ENCODE assay signal across 1 cellular context in the genomic region with DNA sequence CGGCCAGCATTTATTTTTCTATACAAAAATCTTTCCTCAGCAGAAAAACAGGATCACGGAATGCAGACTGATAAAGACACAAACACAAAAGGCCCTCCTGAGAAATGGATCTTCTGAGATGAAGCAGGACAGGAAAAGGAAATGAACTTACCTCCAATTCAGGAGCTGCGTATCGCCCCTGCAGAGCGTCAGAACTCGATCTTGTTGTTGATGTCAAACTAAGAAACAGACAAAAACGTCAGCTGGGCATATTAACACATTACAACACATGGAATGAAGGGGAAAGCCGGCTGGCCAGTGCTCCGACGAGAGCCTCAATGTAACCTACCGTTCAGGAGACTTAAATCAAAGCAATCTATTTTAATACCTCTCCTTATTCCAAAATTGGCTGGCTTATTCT.
TF ChIP-seq lines count a peak whose summit lies in the region.

No MANE protein-coding gene starts in this region.

TF ChIP-seq in GM23338, 12 proteins besides CTCF, POLR2A, EP300 and RAD21:
- TF ChIP-seq, protein P1, sequence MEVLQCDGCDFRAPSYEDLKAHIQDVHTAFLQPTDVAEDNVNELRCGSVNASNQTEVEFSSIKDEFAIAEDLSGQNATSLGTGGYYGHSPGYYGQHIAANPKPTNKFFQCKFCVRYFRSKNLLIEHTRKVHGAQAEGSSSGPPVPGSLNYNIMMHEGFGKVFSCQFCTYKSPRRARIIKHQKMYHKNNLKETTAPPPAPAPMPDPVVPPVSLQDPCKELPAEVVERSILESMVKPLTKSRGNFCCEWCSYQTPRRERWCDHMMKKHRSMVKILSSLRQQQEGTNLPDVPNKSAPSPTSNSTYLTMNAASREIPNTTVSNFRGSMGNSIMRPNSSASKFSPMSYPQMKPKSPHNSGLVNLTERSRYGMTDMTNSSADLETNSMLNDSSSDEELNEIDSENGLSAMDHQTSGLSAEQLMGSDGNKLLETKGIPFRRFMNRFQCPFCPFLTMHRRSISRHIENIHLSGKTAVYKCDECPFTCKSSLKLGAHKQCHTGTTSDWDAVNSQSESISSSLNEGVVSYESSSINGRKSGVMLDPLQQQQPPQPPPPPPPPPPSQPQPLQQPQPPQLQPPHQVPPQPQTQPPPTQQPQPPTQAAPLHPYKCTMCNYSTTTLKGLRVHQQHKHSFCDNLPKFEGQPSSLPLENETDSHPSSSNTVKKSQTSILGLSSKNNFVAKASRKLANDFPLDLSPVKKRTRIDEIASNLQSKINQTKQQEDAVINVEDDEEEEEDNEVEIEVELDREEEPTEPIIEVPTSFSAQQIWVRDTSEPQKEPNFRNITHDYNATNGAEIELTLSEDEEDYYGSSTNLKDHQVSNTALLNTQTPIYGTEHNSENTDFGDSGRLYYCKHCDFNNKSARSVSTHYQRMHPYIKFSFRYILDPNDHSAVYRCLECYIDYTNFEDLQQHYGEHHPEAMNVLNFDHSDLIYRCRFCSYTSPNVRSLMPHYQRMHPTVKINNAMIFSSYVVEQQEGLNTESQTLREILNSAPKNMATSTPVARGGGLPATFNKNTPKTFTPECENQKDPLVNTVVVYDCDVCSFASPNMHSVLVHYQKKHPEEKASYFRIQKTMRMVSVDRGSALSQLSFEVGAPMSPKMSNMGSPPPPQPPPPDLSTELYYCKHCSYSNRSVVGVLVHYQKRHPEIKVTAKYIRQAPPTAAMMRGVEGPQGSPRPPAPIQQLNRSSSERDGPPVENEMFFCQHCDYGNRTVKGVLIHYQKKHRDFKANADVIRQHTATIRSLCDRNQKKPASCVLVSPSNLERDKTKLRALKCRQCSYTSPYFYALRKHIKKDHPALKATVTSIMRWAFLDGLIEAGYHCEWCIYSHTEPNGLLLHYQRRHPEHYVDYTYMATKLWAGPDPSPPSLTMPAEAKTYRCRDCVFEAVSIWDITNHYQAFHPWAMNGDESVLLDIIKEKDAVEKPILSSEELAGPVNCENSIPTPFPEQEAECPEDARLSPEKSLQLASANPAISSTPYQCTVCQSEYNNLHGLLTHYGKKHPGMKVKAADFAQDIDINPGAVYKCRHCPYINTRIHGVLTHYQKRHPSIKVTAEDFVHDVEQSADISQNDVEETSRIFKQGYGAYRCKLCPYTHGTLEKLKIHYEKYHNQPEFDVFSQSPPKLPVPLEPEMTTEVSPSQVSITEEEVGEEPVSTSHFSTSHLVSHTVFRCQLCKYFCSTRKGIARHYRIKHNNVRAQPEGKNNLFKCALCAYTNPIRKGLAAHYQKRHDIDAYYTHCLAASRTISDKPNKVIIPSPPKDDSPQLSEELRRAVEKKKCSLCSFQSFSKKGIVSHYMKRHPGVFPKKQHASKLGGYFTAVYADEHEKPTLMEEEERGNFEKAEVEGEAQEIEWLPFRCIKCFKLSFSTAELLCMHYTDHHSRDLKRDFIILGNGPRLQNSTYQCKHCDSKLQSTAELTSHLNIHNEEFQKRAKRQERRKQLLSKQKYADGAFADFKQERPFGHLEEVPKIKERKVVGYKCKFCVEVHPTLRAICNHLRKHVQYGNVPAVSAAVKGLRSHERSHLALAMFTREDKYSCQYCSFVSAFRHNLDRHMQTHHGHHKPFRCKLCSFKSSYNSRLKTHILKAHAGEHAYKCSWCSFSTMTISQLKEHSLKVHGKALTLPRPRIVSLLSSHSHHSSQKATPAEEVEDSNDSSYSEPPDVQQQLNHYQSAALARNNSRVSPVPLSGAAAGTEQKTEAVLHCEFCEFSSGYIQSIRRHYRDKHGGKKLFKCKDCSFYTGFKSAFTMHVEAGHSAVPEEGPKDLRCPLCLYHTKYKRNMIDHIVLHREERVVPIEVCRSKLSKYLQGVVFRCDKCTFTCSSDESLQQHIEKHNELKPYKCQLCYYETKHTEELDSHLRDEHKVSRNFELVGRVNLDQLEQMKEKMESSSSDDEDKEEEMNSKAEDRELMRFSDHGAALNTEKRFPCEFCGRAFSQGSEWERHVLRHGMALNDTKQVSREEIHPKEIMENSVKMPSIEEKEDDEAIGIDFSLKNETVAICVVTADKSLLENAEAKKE (CRISPR knock-in tag; IDR thresholded peaks at IDR 0.05), result no peak
- no peak for TF ChIP-seq POLR2AphosphoS5 (IDR thresholded peaks at IDR 0.05; ENCODE audit: low read depth)
- no peak for TF ChIP-seq JUNB (IDR thresholded peaks at IDR 0.05; ENCODE audit: unreplicated experiment)
- TF ChIP-seq, protein P2, sequence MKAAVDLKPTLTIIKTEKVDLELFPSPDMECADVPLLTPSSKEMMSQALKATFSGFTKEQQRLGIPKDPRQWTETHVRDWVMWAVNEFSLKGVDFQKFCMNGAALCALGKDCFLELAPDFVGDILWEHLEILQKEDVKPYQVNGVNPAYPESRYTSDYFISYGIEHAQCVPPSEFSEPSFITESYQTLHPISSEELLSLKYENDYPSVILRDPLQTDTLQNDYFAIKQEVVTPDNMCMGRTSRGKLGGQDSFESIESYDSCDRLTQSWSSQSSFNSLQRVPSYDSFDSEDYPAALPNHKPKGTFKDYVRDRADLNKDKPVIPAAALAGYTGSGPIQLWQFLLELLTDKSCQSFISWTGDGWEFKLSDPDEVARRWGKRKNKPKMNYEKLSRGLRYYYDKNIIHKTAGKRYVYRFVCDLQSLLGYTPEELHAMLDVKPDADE (IDR thresholded peaks at IDR 0.05), result no peak
- TF ChIP-seq CREB1 (CRISPR knock-in tag; IDR thresholded peaks at IDR 0.05; ENCODE audit: low read depth), result no peak
- TF ChIP-seq, protein P3, sequence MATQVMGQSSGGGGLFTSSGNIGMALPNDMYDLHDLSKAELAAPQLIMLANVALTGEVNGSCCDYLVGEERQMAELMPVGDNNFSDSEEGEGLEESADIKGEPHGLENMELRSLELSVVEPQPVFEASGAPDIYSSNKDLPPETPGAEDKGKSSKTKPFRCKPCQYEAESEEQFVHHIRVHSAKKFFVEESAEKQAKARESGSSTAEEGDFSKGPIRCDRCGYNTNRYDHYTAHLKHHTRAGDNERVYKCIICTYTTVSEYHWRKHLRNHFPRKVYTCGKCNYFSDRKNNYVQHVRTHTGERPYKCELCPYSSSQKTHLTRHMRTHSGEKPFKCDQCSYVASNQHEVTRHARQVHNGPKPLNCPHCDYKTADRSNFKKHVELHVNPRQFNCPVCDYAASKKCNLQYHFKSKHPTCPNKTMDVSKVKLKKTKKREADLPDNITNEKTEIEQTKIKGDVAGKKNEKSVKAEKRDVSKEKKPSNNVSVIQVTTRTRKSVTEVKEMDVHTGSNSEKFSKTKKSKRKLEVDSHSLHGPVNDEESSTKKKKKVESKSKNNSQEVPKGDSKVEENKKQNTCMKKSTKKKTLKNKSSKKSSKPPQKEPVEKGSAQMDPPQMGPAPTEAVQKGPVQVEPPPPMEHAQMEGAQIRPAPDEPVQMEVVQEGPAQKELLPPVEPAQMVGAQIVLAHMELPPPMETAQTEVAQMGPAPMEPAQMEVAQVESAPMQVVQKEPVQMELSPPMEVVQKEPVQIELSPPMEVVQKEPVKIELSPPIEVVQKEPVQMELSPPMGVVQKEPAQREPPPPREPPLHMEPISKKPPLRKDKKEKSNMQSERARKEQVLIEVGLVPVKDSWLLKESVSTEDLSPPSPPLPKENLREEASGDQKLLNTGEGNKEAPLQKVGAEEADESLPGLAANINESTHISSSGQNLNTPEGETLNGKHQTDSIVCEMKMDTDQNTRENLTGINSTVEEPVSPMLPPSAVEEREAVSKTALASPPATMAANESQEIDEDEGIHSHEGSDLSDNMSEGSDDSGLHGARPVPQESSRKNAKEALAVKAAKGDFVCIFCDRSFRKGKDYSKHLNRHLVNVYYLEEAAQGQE (IDR thresholded peaks at IDR 0.05; ENCODE audit: unreplicated experiment), result no peak
- TF ChIP-seq ZNF114 (CRISPR knock-in tag; IDR thresholded peaks at IDR 0.05), result no peak
- TF ChIP-seq ZNF331 (CRISPR knock-in tag; IDR thresholded peaks at IDR 0.05; ENCODE audit: low read depth), result no peak
- TF ChIP-seq STAT1 (IDR thresholded peaks at IDR 0.05; ENCODE audit: unreplicated experiment), result no peak
- no peak for TF ChIP-seq NANOG (IDR thresholded peaks at IDR 0.05; ENCODE audit: borderline replicate concordance)
- TF ChIP-seq EZH2phosphoT487 (IDR thresholded peaks at IDR 0.05; ENCODE audit: unreplicated experiment), result no peak
- TF ChIP-seq EZH2 (IDR thresholded peaks at IDR 0.05; ENCODE audit: low read depth, unreplicated experiment), result no peak
